In the genomic region with DNA sequence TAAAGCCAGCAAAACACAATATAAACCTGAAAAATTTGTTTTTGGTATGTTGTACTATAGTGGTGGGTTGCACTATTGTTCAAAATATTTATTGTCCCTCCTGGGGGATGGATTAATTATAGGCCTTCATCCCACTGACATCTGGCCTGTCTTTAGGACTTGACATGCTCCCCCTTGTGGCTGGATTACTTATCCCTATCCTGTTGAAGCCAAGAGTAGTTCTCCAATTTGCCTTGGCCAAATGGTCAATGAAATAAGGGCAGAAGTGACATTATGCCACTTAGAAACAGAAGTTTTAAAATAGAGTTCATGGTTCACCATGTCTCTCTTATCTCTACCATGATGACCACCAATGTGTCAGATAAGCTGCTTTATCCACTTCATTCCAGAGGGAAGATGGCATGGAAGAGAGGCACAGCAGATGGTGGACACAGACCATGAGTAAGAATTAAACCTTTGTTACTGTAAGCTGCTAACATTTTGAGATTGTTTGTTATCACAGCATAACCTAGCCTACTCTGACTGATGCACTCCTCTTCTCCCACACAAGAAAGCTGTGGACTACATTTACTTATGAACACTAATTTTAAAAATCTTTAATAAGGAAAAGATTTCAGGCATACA, we compare ENCODE assay signal across 8 cellular contexts. TPM values are rescaled to one million over a fixed set of nuclear protein-coding genes. Genes with fewer than 3 reads are reported as not detected.
DNase-seq lines count a peak whose midpoint lies in the region; ATAC-seq, FAIRE-seq and TF ChIP-seq lines count a peak whose summit lies in the region.

No MANE protein-coding gene starts in this region.

- CTCF ChIA-PET in OCI-LY7 (lab: Charles Lee; ENCODE audit: unreplicated experiment) = no interaction called here

- H2AFZ ChIP-seq in OCI-LY7 (ENCODE audit: low read length) = no peak overlapping the region

- TF ChIP-seq CTCF in BE2C (IDR thresholded peaks at IDR 0.05; ENCODE audit: low read depth, low read length) = peak; percentile 90
- peak; percentile 25 for TF ChIP-seq CTCF in GM13976 (IDR thresholded peaks at IDR 0.05; ENCODE audit: borderline replicate concordance, control extremely low read depth, extremely low read depth, insufficient read depth, missing control alignments)
- TF ChIP-seq CTCF in OCI-LY7 (conservative IDR thresholded peaks at IDR 0.05; ENCODE audit: low read length) = peak; percentile 79
- TF ChIP-seq CTCF in esophagus muscularis mucosa (IDR thresholded peaks at IDR 0.05) = peak in 2 of 3 experiments; percentile 17 to 41
- TF ChIP-seq CTCF in testis (IDR thresholded peaks at IDR 0.05) = peak in 2 of 3 experiments; percentile 21 to 54

- H3K36me3 ChIP-seq in BE2C (no peaks in the 10 kb centered on the region), OCI-LY7 (ENCODE audit: insufficient read depth, low read length) (no peaks in the 10 kb centered on the region), esophagus muscularis mucosa (no peaks in the 10 kb centered on the region), testis (ENCODE audit: low read depth, missing control alignments) (no peaks in the 10 kb centered on the region)

- DNase-seq in BE2C (peak; percentile 65), GM13976 (ENCODE audit: low spot score) (no peak), OCI-LY7 (ENCODE audit: low spot score) (peak; percentile 38), esophagus muscularis mucosa (ENCODE audit: extremely low spot score) (no peak), testis (peak; percentile 36), RCC 7860 (ENCODE audit: low spot score) (no peak), AG08396 (ENCODE audit: low spot score) (no peak)

- FAIRE-seq in RCC 7860 (lab: Jason Lieb, UNC) = no peak

- peaks cover 6% of the 10 kb centered on the region for H3K4me1 ChIP-seq in BE2C
- no peaks in the 10 kb centered on the region for H3K4me1 ChIP-seq in OCI-LY7 (ENCODE audit: insufficient read depth, low read length, poor library complexity, severe bottlenecking)
- peaks cover 0 to under 1% (median under 1%) of the 10 kb centered on the region in 4 donors for H3K4me1 ChIP-seq in esophagus muscularis mucosa
- H3K4me1 ChIP-seq in testis = no peaks in the 10 kb centered on the region

- no peak for TF ChIP-seq EP300 in esophagus muscularis mucosa (IDR thresholded peaks at IDR 0.05)

- TF ChIP-seq POLR2A in esophagus muscularis mucosa (IDR thresholded peaks at IDR 0.05; ENCODE audit: low read depth) = no peak
- no peak for TF ChIP-seq POLR2A in testis (IDR thresholded peaks at IDR 0.05)

- BruUV-seq in OCI-LY7 (replicated peaks; lab: Mats Ljungman, UMichigan) = no TSS peak

- no peak for ATAC-seq in HG03342 (IDR thresholded peaks at IDR 0.05; ENCODE audit: unreplicated experiment)

- H3K27me3 ChIP-seq in BE2C (no peaks in the 10 kb centered on the region), esophagus muscularis mucosa (no peaks in the 10 kb centered on the region), testis (no peaks in the 10 kb centered on the region)

- no peaks in the 10 kb centered on the region for H3K79me2 ChIP-seq in OCI-LY7 (ENCODE audit: insufficient read depth, low read depth, low read length)

- no peaks in the 10 kb centered on the region for H4K20me1 ChIP-seq in OCI-LY7 (ENCODE audit: insufficient read depth, low read length)

- POLR2A ChIA-PET in OCI-LY7 (lab: Charles Lee) = interaction anchor here (0.6 to 0.7 kb wide), 2 partner anchors 22 to 94 kb away, joined by 3 read pairs; no protein-coding TSS in a partner anchor

- in situ Hi-C loops in GM13976 (cut with MboI; ENCODE audit: low sequenced_read_pairs, unreplicated experiment) = loop anchor here (25.0 kb wide), 1 partner anchor 1065 kb away; no protein-coding TSS in a partner anchor

- no peak overlapping the region for H3K4me3 ChIP-seq in BE2C (ENCODE audit: low read depth, low read length)
- H3K4me3 ChIP-seq in OCI-LY7 (ENCODE audit: low read depth, low read length, poor library complexity, severe bottlenecking) = no peak overlapping the region
- no peak overlapping the region for H3K4me3 ChIP-seq in esophagus muscularis mucosa
- H3K4me3 ChIP-seq in testis = no peak overlapping the region

- intact Hi-C loops in OCI-LY7 (cut with micrococcal nuclease; ENCODE audit: unreplicated experiment) = no loop called here
- intact Hi-C loops in esophagus muscularis mucosa (cut with DNase I) = no loop called here
- intact Hi-C loops in testis (cut with DNase I; ENCODE audit: low total_unique reads) = no loop called here

- no peak overlapping the region for H3K4me2 ChIP-seq in OCI-LY7 (ENCODE audit: low read length)

- H3K27ac ChIP-seq in OCI-LY7 (ENCODE audit: low read depth, low read length, poor library complexity, severe bottlenecking) (no peak overlapping the region), esophagus muscularis mucosa (replicated peaks in 1 of 4) (no peak overlapping the region), testis (no peak overlapping the region)

- H3K9me2 ChIP-seq in OCI-LY7 (ENCODE audit: insufficient read depth, low read length) = no peaks in the 10 kb centered on the region

- H3K9me3 ChIP-seq in BE2C (no peaks in the 10 kb centered on the region), OCI-LY7 (ENCODE audit: low read length) (no peaks in the 10 kb centered on the region), esophagus muscularis mucosa (peaks cover 0 to 2% (median 0%) of the 10 kb centered on the region in 4 donors), testis (no peaks in the 10 kb centered on the region)

RNA-seq across cellular contexts. Expression of a gene that starts 29.2 kb away (rescaled TPM):
- 10.7 TPM for polyA plus RNA-seq in BE2C (2012; ENCODE audit: insufficient read depth, insufficient read length, low read depth)
- total RNA-seq in OCI-LY7 (2014; rRNA removed; shearing (Covaris generic)) = not detected in 2 replicates
- total RNA-seq in OCI-LY7 (2022) (not detected in 2 replicates), esophagus muscularis mucosa (10 to 100 TPM; 12.7 to 31.2 (median 19.2) TPM), testis (1 to 10 TPM; 8.0 to 8.7 TPM)
- 3.9 TPM for polyA plus RNA-seq in testis (ENCODE audit: insufficient read depth, low read depth, low replicate concordance)

RNA-seq across cellular contexts. Expression of a gene that starts 31.3 kb away (rescaled TPM):
- 20.8 TPM for polyA plus RNA-seq in BE2C (2012; ENCODE audit: insufficient read depth, insufficient read length, low read depth)
- 21.5 and 22.8 TPM in 2 replicates for total RNA-seq in OCI-LY7 (2014; rRNA removed; shearing (Covaris generic))
- total RNA-seq in OCI-LY7 (2022) (29.9 and 32.1 TPM in 2 replicates), esophagus muscularis mucosa (10 to 100 TPM in 2 of 4 donors, 1 to 10 TPM in 2; 7.0 to 18.1 (median 11.9) TPM), testis (10 to 100 TPM; 34.9 to 36.7 TPM)
- 11.4 TPM for polyA plus RNA-seq in testis (ENCODE audit: insufficient read depth, low read depth, low replicate concordance)

RNA-seq across cellular contexts. Expression of a gene that starts 31.4 kb away (rescaled TPM):
- 9.2 TPM for polyA plus RNA-seq in BE2C (2012; ENCODE audit: insufficient read depth, insufficient read length, low read depth)
- 8.6 and 13.1 TPM in 2 replicates for total RNA-seq in OCI-LY7 (2014; rRNA removed; shearing (Covaris generic))
- 17.5 and 19.9 TPM in 2 replicates for total RNA-seq in OCI-LY7 (2022)
- total RNA-seq in esophagus muscularis mucosa = 10 to 100 TPM; 18.1 to 28.2 (median 23.0) TPM
- total RNA-seq in testis = 10 to 100 TPM; 33.6 to 34.7 TPM
- polyA plus RNA-seq in testis (ENCODE audit: insufficient read depth, low read depth, low replicate concordance) = 20.3 TPM

Comparison
In these comparisons a context has a peak if more than half of its experiments do, and no peak if none do; other contexts are left out.
1. DNase-seq: peak in BE2C (single experiment), OCI-LY7 (single experiment) and testis (single experiment); none in GM13976 (single experiment), esophagus muscularis mucosa (single experiment), RCC 7860 (single experiment) and AG08396 (single experiment).
2. CTCF ChIP-seq: peak in every context shown above with its lines; median percentile 90 in BE2C; 79 in OCI-LY7; 38 in testis; 29 in esophagus muscularis mucosa; 25 in GM13976.
3. RNA of a gene that starts 29.2 kb away (total RNA-seq): 12.7 to 31.2 TPM in esophagus muscularis mucosa and 8.0 to 8.7 TPM in testis; not detected in OCI-LY7; every median in the first group is over 4 times any median in the second.